Comparison of ENCODE assay signal across 18 cellular contexts in genomic region chr3:23459915-23460546, GRCh38.
DNase-seq lines count a peak whose midpoint lies in the region; ATAC-seq and TF ChIP-seq lines count a peak whose summit lies in the region.
"Had no signal": no experiment of that assay in that cellular context is flagged by ENCODE, and none has a peak within 500 bp of the region (broad histone marks: within the 10 kb centered on the region; RNA-seq: fewer than 3 reads in every experiment).

No MANE protein-coding gene starts in this region.

- peaks cover 37% of the 10 kb centered on the region for H3K4me1 Mint-ChIP-seq in osteocyte (ENCODE audit: unreplicated experiment)

- H3K9me3 ChIP-seq in heart left ventricle, result peaks cover 0 to 9% (median 0%) of the 10 kb centered on the region in 12 donors
- no peaks in the 10 kb centered on the region for H3K9me3 ChIP-seq in A673 (ENCODE audit: low read depth, low read length, poor library complexity, severe bottlenecking)
- H3K9me3 ChIP-seq: HAP-1 had no signal

- 47 to 59% (median 54%) methylated on average over 4 of the region's 4 CpGs for WGBS in heart left ventricle, 4 donors

- H3K4me1 ChIP-seq in heart left ventricle, result peaks cover 0 to 24% (median 13%) of the 10 kb centered on the region in 12 donors
- no peaks in the 10 kb centered on the region for H3K4me1 ChIP-seq in A673 (ENCODE audit: insufficient read depth, low read length, poor library complexity, severe bottlenecking)
- H3K4me1 ChIP-seq: HAP-1 had no signal

- BruUV-seq in A673 (replicated peaks; lab: Mats Ljungman, UMichigan), result no TSS peak

- H3K4me3 ChIP-seq in heart left ventricle (no peak overlapping the region), A673 (ENCODE audit: low read depth, low read length, poor library complexity, severe bottlenecking) (no peak overlapping the region)
- H3K4me3 ChIP-seq: HAP-1 had no signal

- H3K36me3 ChIP-seq in heart left ventricle (no peaks in the 10 kb centered on the region), A673 (ENCODE audit: insufficient read depth, low read length, poor library complexity, severe bottlenecking) (no peaks in the 10 kb centered on the region)
- H3K36me3 ChIP-seq: HAP-1 had no signal

- CTCF ChIA-PET in A673 (lab: Charles Lee), result no interaction called here

- peaks cover 7% of the 10 kb centered on the region for H3K36me3 Mint-ChIP-seq in osteocyte (ENCODE audit: unreplicated experiment)

- no peak for TF ChIP-seq CTCF in heart left ventricle (IDR thresholded peaks at IDR 0.05)
- TF ChIP-seq CTCF in osteocyte (IDR thresholded peaks at IDR 0.05), result no peak
- no peak for TF ChIP-seq CTCF in A673 (conservative IDR thresholded peaks at IDR 0.05; ENCODE audit: low read depth, low read length)

- POLR2A ChIA-PET in A673 (lab: Charles Lee; ENCODE audit: low non-redundant PET), result no interaction called here

- no peak for TF ChIP-seq POLR2A in heart left ventricle (IDR thresholded peaks at IDR 0.05)

- H3K4me3 Mint-ChIP-seq in osteocyte (ENCODE audit: unreplicated experiment), result no peak overlapping the region

- H3K27me3 Mint-ChIP-seq in osteocyte (ENCODE audit: unreplicated experiment), result no peaks in the 10 kb centered on the region

- peak overlapping the region; percentile 78 for H3K27ac Mint-ChIP-seq in osteocyte (ENCODE audit: unreplicated experiment)

- peak; percentile 30; the same call in 1 of the 3 replicates for ATAC-seq in SK-N-SH treated with all-trans-retinoic acid at 6 μM for 48 hours
- peak; percentile 96 to 98 (median 97) for ATAC-seq in heart left ventricle
- no peak for ATAC-seq in HG03460 (IDR thresholded peaks at IDR 0.05; ENCODE audit: unreplicated experiment)
- no peak for ATAC-seq in GM21529 (IDR thresholded peaks at IDR 0.05; ENCODE audit: unreplicated experiment)

- H3K27me3 ChIP-seq in heart left ventricle (no peaks in the 10 kb centered on the region), A673 (replicated peaks; ENCODE audit: insufficient read depth, low read depth, low read length, poor library complexity) (no peaks in the 10 kb centered on the region)

- no peaks in the 10 kb centered on the region for H3K9me3 Mint-ChIP-seq in osteocyte (ENCODE audit: unreplicated experiment)

- intact Hi-C loops in heart left ventricle (cut with DNase I) (no loop called here), A673 (cut with micrococcal nuclease; ENCODE audit: unreplicated experiment) (no loop called here)

- H3K27ac ChIP-seq in heart left ventricle, result peak overlapping the region in 10 of 12 donors; percentile 6 to 65 (median 39)
- no peak overlapping the region for H3K27ac ChIP-seq in A673 (ENCODE audit: low read depth, low read length, poor library complexity, severe bottlenecking)
- H3K27ac ChIP-seq: C4-2B had no signal

- DNase-seq in NCI-H446 treated with DMSO at 0.1 percent for 48 hours (lab: John Stamatoyannopoulos, UW) (peak; percentile 24), heart left ventricle (peak in 4 of 5 donors; percentile 41 to 58 (median 44)), osteocyte (ENCODE audit: extremely low spot score, unreplicated experiment) (no peak), NCI-H1417 treated with DMSO at 0.1 percent for 48 hours (lab: John Stamatoyannopoulos, UW) (no peak), A673 (ENCODE audit: low spot score) (no peak)
- DNase-seq: AML-193, DND-41, Kasumi-1, MM.1S, NCI-H1092, NCI-H2171 treated with DMSO at 0.1 percent for 48 hours, NCI-H748 treated with DMSO at 0.1 percent for 48 hours, OCI-M1 had no signal

TF ChIP-seq in SK-N-SH treated with all-trans-retinoic acid at 6 μM for 48 hours, 23 proteins besides CTCF, POLR2A, EP300 and RAD21:
- TF ChIP-seq TCF4 (CRISPR knock-in tag; IDR thresholded peaks at IDR 0.05; ENCODE audit: borderline replicate concordance) (no peak), GLIS3 (CRISPR knock-in tag; IDR thresholded peaks at IDR 0.05) (no peak), RARB (CRISPR knock-in tag; IDR thresholded peaks at IDR 0.05) (no peak), ARNTL (CRISPR knock-in tag; IDR thresholded peaks at IDR 0.05; ENCODE audit: borderline replicate concordance, low read depth) (no peak)

Comparison
In these comparisons a context has a peak if more than half of its experiments do, and no peak if none do; other contexts are left out.
1. DNase-seq: peak in NCI-H446 treated with DMSO at 0.1 percent for 48 hours (single experiment) and heart left ventricle (4 of 5); none in osteocyte (single experiment), NCI-H1417 treated with DMSO at 0.1 percent for 48 hours (single experiment) and A673 (single experiment).
2. ATAC-seq: peak in SK-N-SH treated with all-trans-retinoic acid at 6 μM for 48 hours (single experiment) and heart left ventricle (4 of 4); none in HG03460 (single experiment) and GM21529 (single experiment).